10 cellular contexts compared by ENCODE assay signal in the genomic region with DNA sequence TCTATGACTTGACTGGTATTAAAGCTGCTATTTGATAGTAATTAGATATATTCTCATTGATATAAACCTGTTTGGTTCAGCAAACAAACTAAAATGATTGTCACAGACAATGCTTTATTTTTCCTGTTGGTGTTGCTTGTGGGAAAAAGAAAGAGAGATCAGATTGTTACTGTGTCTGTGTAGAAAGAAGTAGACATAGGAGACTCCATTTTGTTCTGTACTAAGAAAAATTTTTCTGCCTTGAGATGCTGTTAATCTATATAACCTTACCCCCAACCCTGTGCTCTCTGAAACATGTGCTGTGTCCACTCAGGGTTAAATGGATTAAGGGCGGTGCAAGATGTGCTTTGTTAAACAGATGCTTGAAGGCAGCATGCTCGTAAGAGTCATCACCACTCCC. TPM values are rescaled to one million over a fixed set of nuclear protein-coding genes. Genes with fewer than 3 reads are reported as not detected.
"Had no signal": no experiment of that assay in that cellular context is flagged by ENCODE, and none has a peak within 500 bp of the region (broad histone marks: within the 10 kb centered on the region; RNA-seq: fewer than 3 reads in every experiment).

No MANE protein-coding gene starts in this region.

RNA-seq across cellular contexts. Expression of gene IL37, which starts 23.2 kb away (rescaled TPM):
- total RNA-seq: OCI-LY7, Peyer's patch, Right ventricle myocardium inferior, Right ventricle myocardium superior, SJSA1, SK-MEL-5, T-cell had no signal
- polyA plus RNA-seq: SK-N-SH had no signal

RNA-seq across cellular contexts. Expression of gene IL36G, which starts 43.7 kb away (rescaled TPM):
- total RNA-seq: OCI-LY7, PC-9, Peyer's patch, Right ventricle myocardium inferior, Right ventricle myocardium superior, SJCRH30, SJSA1, SK-MEL-5, T-cell had no signal
- polyA plus RNA-seq: SK-N-SH had no signal
